Comparison of ENCODE assay signal across 8 cellular contexts in genomic region chr6:148758492-148758891, GRCh38. TPM values are rescaled to one million over a fixed set of nuclear protein-coding genes. Genes with fewer than 3 reads are reported as not detected.
DNase-seq lines count a peak whose midpoint lies in the region; ATAC-seq and TF ChIP-seq lines count a peak whose summit lies in the region.

No MANE protein-coding gene starts in this region.

- no peak overlapping the region for H4K5ac ChIP-seq in IMR-90 (ENCODE audit: low read depth, low read length)

- H3K56ac ChIP-seq in IMR-90 (ENCODE audit: extremely low read depth, insufficient read depth, low read length): no peak overlapping the region

- no peaks in the 10 kb centered on the region for H3K36me3 ChIP-seq in IMR-90 (ENCODE audit: control insufficient read depth, insufficient read depth, low read length)
- H3K36me3 ChIP-seq in adrenal gland (replicated peaks in 1 of 2): no peaks in the 10 kb centered on the region
- H3K36me3 ChIP-seq in spleen: no peaks in the 10 kb centered on the region
- no peaks in the 10 kb centered on the region for H3K36me3 ChIP-seq in HAP-1 (replicated peaks)

- no peak overlapping the region for H3K23ac ChIP-seq in IMR-90 (ENCODE audit: low read depth, low read length)

- H3K9me1 ChIP-seq in IMR-90 (ENCODE audit: insufficient read depth, low read length): peaks cover 11% of the 10 kb centered on the region

- ATAC-seq in GM18508 (IDR thresholded peaks at IDR 0.05; ENCODE audit: insufficient read depth, unreplicated experiment): peak; percentile 82
- peak; percentile 79 for ATAC-seq in GM21528 (IDR thresholded peaks at IDR 0.05; ENCODE audit: low FRiP score, unreplicated experiment)
- no peak for ATAC-seq in IMR-90 (ENCODE audit: low read depth)

- no peak for TF ChIP-seq CTCF in IMR-90 (conservative IDR thresholded peaks at IDR 0.05; ENCODE audit: low read depth, low read length)
- TF ChIP-seq CTCF in adrenal gland (IDR thresholded peaks at IDR 0.05): no peak
- peak in 1 of 11 experiments; percentile 18 for TF ChIP-seq CTCF in spleen (IDR thresholded peaks at IDR 0.05 in 8 of 11, conservative IDR thresholded peaks at IDR 0.05 in 3 of 11)

- H3K14ac ChIP-seq in IMR-90 (replicated peaks; ENCODE audit: low read depth, low read length): peak overlapping the region; percentile 58

- dilution Hi-C loops in IMR-90 (cut with HindIII; ENCODE audit: low sequenced_read_pairs, unreplicated experiment): no loop called here

- H2AFZ ChIP-seq in IMR-90 (replicated peaks; ENCODE audit: low read length, poor library complexity): no peak overlapping the region

- no peak overlapping the region for H2BK15ac ChIP-seq in IMR-90 (ENCODE audit: low read depth, low read length)

- H3K9ac ChIP-seq in IMR-90 (ENCODE audit: low read depth, low read length): no peak overlapping the region

- POLR2A ChIA-PET in IMR-90 (lab: Charles Lee; ENCODE audit: unreplicated experiment): no interaction called here

- H4K8ac ChIP-seq in IMR-90 (ENCODE audit: low read depth in 2 of 2, low read length in 2 of 2): no peak overlapping the region

- peaks cover 27% of the 10 kb centered on the region for H4K20me1 ChIP-seq in IMR-90 (ENCODE audit: insufficient read depth, low read length)

- no peaks in the 10 kb centered on the region for H3K27me3 ChIP-seq in IMR-90 (ENCODE audit: control insufficient read depth, insufficient read depth, low read length)
- H3K27me3 ChIP-seq in adrenal gland: no peaks in the 10 kb centered on the region
- no peaks in the 10 kb centered on the region for H3K27me3 ChIP-seq in spleen (replicated peaks in 1 of 7)
- no peaks in the 10 kb centered on the region for H3K27me3 ChIP-seq in HAP-1 (ENCODE audit: low read depth)

- in situ Hi-C loops in IMR-90 (cut with MboI; ENCODE audit: low sequenced_read_pairs): no loop called here
- in situ Hi-C loops in HAP-1 (cut with MboI; ENCODE audit: low sequenced_read_pairs): no loop called here

- no peak overlapping the region for H2BK120ac ChIP-seq in IMR-90 (ENCODE audit: low read depth, low read length)

- no TSS peak for BruUV-seq in IMR-90 (replicated peaks; lab: Mats Ljungman, UMichigan)

- H3K4me3 ChIP-seq in IMR-90 (ENCODE audit: insufficient read depth, low read depth, low read length) (no peak overlapping the region), adrenal gland (no peak overlapping the region), spleen (peak overlapping the region in 1 of 8 donors; percentile 11), HAP-1 (no peak overlapping the region)

- no peak overlapping the region; the same call in 1 of the 2 replicates for H3K4ac ChIP-seq in IMR-90 (ENCODE audit: low read depth, low read length)

- H3K9me3 ChIP-seq in IMR-90 (ENCODE audit: control insufficient read depth, insufficient read depth, low read length) (no peaks in the 10 kb centered on the region), adrenal gland (replicated peaks in 1 of 3) (no peaks in the 10 kb centered on the region), spleen (no peaks in the 10 kb centered on the region), HAP-1 (no peaks in the 10 kb centered on the region; the same call in 1 of the 2 replicates)

- no peak overlapping the region for H4K91ac ChIP-seq in IMR-90 (ENCODE audit: insufficient read depth, low read depth, low read length)

- intact Hi-C loops in IMR-90 (cut with micrococcal nuclease): no loop called here
- intact Hi-C loops in adrenal gland (cut with DNase I): no loop called here
- intact Hi-C loops in spleen (cut with DNase I; ENCODE audit: low total_unique reads): no loop called here

- no peak overlapping the region for H2BK5ac ChIP-seq in IMR-90 (ENCODE audit: low read depth, low read length, poor library complexity, severe bottlenecking)

- peaks cover 8% of the 10 kb centered on the region for H3K4me1 ChIP-seq in IMR-90 (ENCODE audit: control insufficient read depth, insufficient read depth, low read length)
- H3K4me1 ChIP-seq in adrenal gland (replicated peaks in 1 of 2): peaks cover 21 to 26% of the 10 kb centered on the region in 2 donors
- H3K4me1 ChIP-seq in spleen: peaks cover 37 to 74% (median 60%) of the 10 kb centered on the region in 6 donors
- peaks cover 10% of the 10 kb centered on the region for H3K4me1 ChIP-seq in HAP-1

- H3K79me1 ChIP-seq in IMR-90 (ENCODE audit: low read depth in 1 of 2, low read length in 2 of 2): peaks cover 31 to 37% of the 10 kb centered on the region in 2 experiments

- no peak overlapping the region for H3K18ac ChIP-seq in IMR-90 (ENCODE audit: low read depth, low read length)

- peak overlapping the region; percentile 66; the same call in 1 of the 2 replicates for H2AK5ac ChIP-seq in IMR-90 (ENCODE audit: low read depth, low read length)

- H3K27ac ChIP-seq in IMR-90 (ENCODE audit: insufficient read depth, low read length) (no peak overlapping the region), adrenal gland (no peak overlapping the region), spleen (peak overlapping the region; percentile 64 to 91 (median 84))

- WGBS in IMR-90 (ENCODE audit: extremely low coverage in 2 of 2, insufficient read length in 1 of 2), 2 experiments: 83% methylated on average over 1 of the region's 6 CpGs; no CpG with 5 or more reads in 1 of the 2 experiments
- 72 to 79% (median 72%) methylated on average over 6 of the region's 6 CpGs for WGBS in adrenal gland, 4 donors
- WGBS in spleen, 5 donors: 9 to 18% (median 11%) methylated on average over 6 of the region's 6 CpGs

- no peak overlapping the region for H3K4me2 ChIP-seq in IMR-90 (ENCODE audit: low read depth, low read length)

- DNase-seq in IMR-90: no peak
- peak in 5 of 7 donors; percentile 23 to 57 (median 45) for DNase-seq in adrenal gland
- DNase-seq in spleen: peak; percentile 76
- no peak for DNase-seq in hepatic stellate cell (ENCODE audit: low spot score)
- DNase-seq in HT-29 (ENCODE audit: low spot score): no peak
- DNase-seq in HAP-1 (ENCODE audit: low spot score in 2 of 2): no peak

- peak overlapping the region; percentile 42 for H2AK9ac ChIP-seq in IMR-90 (replicated peaks; ENCODE audit: low read depth, low read length, poor library complexity)

- TF ChIP-seq RAD21 in IMR-90 (IDR thresholded peaks at IDR 0.05; ENCODE audit: low read length): no peak

- no peak overlapping the region; the same call in 1 of the 2 replicates for H2BK20ac ChIP-seq in IMR-90 (ENCODE audit: low read depth, low read length)

- no peak for TF ChIP-seq POLR2A in IMR-90 (IDR thresholded peaks at IDR 0.05; ENCODE audit: low read depth, low read length)
- TF ChIP-seq POLR2A in adrenal gland (IDR thresholded peaks at IDR 0.05): no peak
- no peak for TF ChIP-seq POLR2A in spleen (IDR thresholded peaks at IDR 0.05)

- CTCF ChIA-PET in IMR-90 (lab: Yijun Ruan, JAX): interaction anchor here (0.6 kb wide), 1 partner anchor 1508 kb away, joined by 3 read pairs; no protein-coding TSS in a partner anchor

TF ChIP-seq in IMR-90, 13 proteins besides CTCF, POLR2A, EP300 and RAD21:
- TF ChIP-seq CEBPB (IDR thresholded peaks at IDR 0.05; ENCODE audit: low read depth, low read length) (no peak), BHLHE40 (IDR thresholded peaks at IDR 0.05; ENCODE audit: low read depth, low read length) (no peak), NFE2L2 (IDR thresholded peaks at IDR 0.05; ENCODE audit: low read depth, low read length) (no peak), CHD1 (IDR thresholded peaks at IDR 0.05; ENCODE audit: low read depth, low read length) (no peak), FOS (IDR thresholded peaks at IDR 0.05; ENCODE audit: low read depth, low read length) (no peak), ELK1 (IDR thresholded peaks at IDR 0.05; ENCODE audit: borderline replicate concordance, low read depth, low read length) (no peak), MXI1 (IDR thresholded peaks at IDR 0.05; ENCODE audit: borderline replicate concordance, low read depth, low read length) (no peak), MAFK (IDR thresholded peaks at IDR 0.05; ENCODE audit: low read depth, low read length) (no peak), USF2 (IDR thresholded peaks at IDR 0.05; ENCODE audit: low read depth, low read length) (no peak), SMC3 (IDR thresholded peaks at IDR 0.05; ENCODE audit: low read depth, low read length) (no peak), RFX5 (IDR thresholded peaks at IDR 0.05; ENCODE audit: low read depth, low read length) (no peak), RCOR1 (IDR thresholded peaks at IDR 0.05; ENCODE audit: insufficient replicate concordance, low read length) (no peak), MAZ (IDR thresholded peaks at IDR 0.05; ENCODE audit: borderline replicate concordance, low read depth, low read length) (no peak)

RNA-seq across cellular contexts. Expression of gene UST, which starts 11.7 kb away (rescaled TPM):
- total RNA-seq in IMR-90 (2012; rRNA removed) (13.8 and 14.4 TPM in 2 replicates), adrenal gland (10 to 100 TPM; 11.4 to 33.8 (median 19.0) TPM), spleen (10 to 100 TPM; 12.9 to 26.8 (median 16.1) TPM)
- polyA plus RNA-seq in IMR-90 (2012; rRNA removed) (6.6 and 7.7 TPM in 2 replicates), adrenal gland (10 to 100 TPM in 1 of 3 donors, 1 to 10 TPM in 2; 5.9 to 17.2 (median 9.7) TPM), spleen (1 to 10 TPM; 6.4 to 9.1 (median 7.2) TPM)
- 2.8 and 5.4 TPM in 2 replicates for polyA plus RNA-seq in IMR-90 (2012; cell fraction: cytosol; rRNA removed)
- polyA plus RNA-seq in IMR-90 (2012; cell fraction: nucleus; rRNA removed; ENCODE audit: low replicate concordance): 1.2 and 5.5 TPM in 2 replicates
- total RNA-seq in HT-29 (2014; rRNA removed; shearing (Covaris generic)): 3.1 and 3.7 TPM in 2 replicates

Comparison
In these comparisons a context has a peak if more than half of its experiments do, and no peak if none do; other contexts are left out.
1. DNase-seq: peak in adrenal gland (5 of 7) and spleen (single experiment); none in IMR-90 (single experiment), hepatic stellate cell (single experiment), HT-29 (single experiment) and HAP-1 (0 of 2).
2. H3K27ac ChIP-seq: peak in spleen (8 of 8); none in IMR-90 (single experiment) and adrenal gland (0 of 5).